ENCODE assay signal across 13 cellular contexts in the genomic region with DNA sequence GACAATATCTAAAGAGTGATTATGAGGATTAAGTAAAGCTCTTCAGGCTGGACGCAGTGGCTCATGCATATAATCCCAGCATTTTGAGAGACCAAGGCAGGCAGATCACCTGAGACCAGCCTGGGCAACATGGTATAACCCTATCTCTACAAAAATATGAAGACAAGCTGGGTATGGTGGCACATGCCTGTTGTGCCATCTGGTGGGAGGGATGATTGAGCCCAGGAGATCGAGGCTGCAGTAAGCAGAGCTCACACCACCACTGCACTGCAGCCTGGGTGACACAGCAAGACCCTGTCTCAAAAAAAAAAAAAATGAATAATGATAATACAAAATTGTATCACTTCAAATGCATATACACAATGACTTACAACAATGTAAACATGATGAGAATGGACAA.
DNase-seq lines count a peak whose midpoint lies in the region; ATAC-seq, FAIRE-seq and TF ChIP-seq lines count a peak whose summit lies in the region.
"Had no signal": no experiment of that assay in that cellular context is flagged by ENCODE, and none has a peak within 500 bp of the region (broad histone marks: within the 10 kb centered on the region; RNA-seq: fewer than 3 reads in every experiment).

No MANE protein-coding gene starts in this region.

- H2AFZ ChIP-seq in HepG2 (ENCODE audit: low read length): no peak overlapping the region

- H3K4me1 ChIP-seq in liver (ENCODE audit: control insufficient read depth in 4 of 4, insufficient read depth in 4 of 4, low read length in 3 of 4) (no peaks in the 10 kb centered on the region), HepG2 (ENCODE audit: insufficient read depth, low read length) (no peaks in the 10 kb centered on the region), left ventricle myocardium inferior (no peaks in the 10 kb centered on the region)
- H3K4me1 ChIP-seq: HAP-1 had no signal

- H4K20me1 ChIP-seq in HepG2 (ENCODE audit: insufficient read depth, low read length): no peaks in the 10 kb centered on the region

- intact Hi-C loops in HepG2 (cut with micrococcal nuclease; ENCODE audit: unreplicated experiment) (no loop called here), left ventricle myocardium inferior (cut with micrococcal nuclease) (no loop called here)

- no peaks in the 10 kb centered on the region for H3K9me3 ChIP-seq in liver (ENCODE audit: control insufficient read depth in 4 of 4, low read length in 3 of 4)
- H3K9me3 ChIP-seq in HepG2 (ENCODE audit: low read length): no peaks in the 10 kb centered on the region
- peaks cover 9% of the 10 kb centered on the region for H3K9me3 ChIP-seq in left ventricle myocardium inferior (replicated peaks)
- H3K9me3 ChIP-seq: HAP-1 had no signal

- TF ChIP-seq EP300 in HepG2 (IDR thresholded peaks at IDR 0.05; ENCODE audit: low read depth in 2 of 2, low read length in 2 of 2) (no peak), HepG2 (CRISPR knock-in tag; IDR thresholded peaks at IDR 0.05; ENCODE audit: borderline replicate concordance) (no peak)

- ATAC-seq in HepG2 (no peak), HG02623 (IDR thresholded peaks at IDR 0.05; ENCODE audit: unreplicated experiment) (no peak)
- ATAC-seq: K562 had no signal

- no TSS peak for BruUV-seq in HepG2 (replicated peaks; lab: Mats Ljungman, UMichigan)

- H3K4me2 ChIP-seq in HepG2 (ENCODE audit: low read depth, low read length): no peak overlapping the region

- in situ Hi-C loops in HepG2 (cut with HindIII; ENCODE audit: extremely low pct_ligation_motif_present, low pct_unique_long_range_greater_than_20kb): no loop called here

- H3K36me3 ChIP-seq in liver (ENCODE audit: control insufficient read depth in 4 of 4, insufficient read depth in 3 of 4, low read depth in 1 of 4, low read length in 3 of 4) (no peaks in the 10 kb centered on the region), HepG2 (replicated peaks in 1 of 2; ENCODE audit: control insufficient read depth in 1 of 2, insufficient read depth in 2 of 2, low read length in 2 of 2) (no peaks in the 10 kb centered on the region), left ventricle myocardium inferior (no peaks in the 10 kb centered on the region)
- H3K36me3 ChIP-seq: HAP-1 had no signal

- 75% methylated on average over 2 of the region's 2 CpGs for WGBS in liver
- 29% methylated on average over 2 of the region's 2 CpGs for WGBS in HepG2 (ENCODE audit: low lambda C conversion rate)

- CTCF ChIA-PET in HepG2 (lab: Yijun Ruan, JAX; ENCODE audit: low intra/inter-chr PET ratio, low total read pairs): no interaction called here

- H3K27ac ChIP-seq in liver (ENCODE audit: low read depth in 1 of 2, low read length in 2 of 2) (no peak overlapping the region), HepG2 (ENCODE audit: extremely low read length, insufficient read depth, low read length) (no peak overlapping the region), VCaP (no peak overlapping the region), left ventricle myocardium inferior (replicated peaks) (no peak overlapping the region)

- DNase-seq in HepG2 (ENCODE audit: low spot score): no peak
- peak; percentile 28 for DNase-seq in NCI-H1694 treated with DMSO at 0.1 percent for 48 hours (lab: John Stamatoyannopoulos, UW)
- no peak for DNase-seq in left ventricle myocardium inferior
- no peak for DNase-seq in KG1 (lab: John Stamatoyannopoulos, UW)
- DNase-seq: CD4-positive, CD25-positive, alpha-beta regulatory T cell; DMS79; NCI-H1105; NCI-H187 treated with DMSO at 0.1 percent for 48 hours had no signal

- H3K4me3 ChIP-seq in liver (ENCODE audit: low read depth in 1 of 3, low read length in 3 of 3) (no peak overlapping the region), HepG2 (replicated peaks in 1 of 3; ENCODE audit: insufficient read depth in 1 of 3, low read depth in 2 of 3, low read length in 3 of 3) (no peak overlapping the region), left ventricle myocardium inferior (no peak overlapping the region)
- H3K4me3 ChIP-seq: HAP-1, K562 had no signal

- POLR2A ChIA-PET in HepG2 (lab: Yijun Ruan, JAX): no interaction called here

- no peak for TF ChIP-seq POLR2A in HepG2 (IDR thresholded peaks at IDR 0.05; ENCODE audit: insufficient read depth in 1 of 2, low read depth in 2 of 2, low read length in 2 of 2)

- TF ChIP-seq CTCF in liver (IDR thresholded peaks at IDR 0.05; ENCODE audit: low read depth, low read length, missing input control) (peak; percentile 24), HepG2 (CRISPR knock-in tag; IDR thresholded peaks at IDR 0.05) (no peak), VCaP (conservative IDR thresholded peaks at IDR 0.05) (peak; percentile 51), left ventricle myocardium inferior (IDR thresholded peaks at IDR 0.05; ENCODE audit: borderline replicate concordance) (no peak)

- H3K9ac ChIP-seq in liver (ENCODE audit: low read depth in 1 of 2, low read length in 2 of 2) (no peak overlapping the region), HepG2 (ENCODE audit: insufficient read depth, low read depth, low read length) (no peak overlapping the region)

- H3K79me2 ChIP-seq in HepG2 (ENCODE audit: insufficient read depth, low read length): no peaks in the 10 kb centered on the region

- H3K27me3 ChIP-seq in liver (ENCODE audit: control insufficient read depth in 4 of 4, insufficient read depth in 4 of 4, low read length in 3 of 4) (no peaks in the 10 kb centered on the region), HepG2 (ENCODE audit: control insufficient read depth in 1 of 2, insufficient read depth in 2 of 2, low read length in 2 of 2) (no peaks in the 10 kb centered on the region), left ventricle myocardium inferior (ENCODE audit: low read depth) (no peaks in the 10 kb centered on the region)

- no peak for FAIRE-seq in HepG2 (lab: Jason Lieb, UNC)
- FAIRE-seq: K562 had no signal

- TF ChIP-seq RAD21 in liver (IDR thresholded peaks at IDR 0.05) (peak; percentile 60 to 74), HepG2 (CRISPR knock-in tag; IDR thresholded peaks at IDR 0.05) (no peak)

TF ChIP-seq in liver, 16 proteins besides CTCF, POLR2A, EP300 and RAD21 (continues in another document):
- TF ChIP-seq JUND (IDR thresholded peaks at IDR 0.05): no peak
- TF ChIP-seq FOXA2 (IDR thresholded peaks at IDR 0.05): no peak
- TF ChIP-seq EGR1 (IDR thresholded peaks at IDR 0.05; ENCODE audit: low read depth in 2 of 2): no peak
- no peak for TF ChIP-seq GABPA (IDR thresholded peaks at IDR 0.05 in 1 of 2, conservative IDR thresholded peaks at IDR 0.05 in 1 of 2)
- no peak for TF ChIP-seq HNF4A (conservative IDR thresholded peaks at IDR 0.05)
- TF ChIP-seq NR2F2 (IDR thresholded peaks at IDR 0.05): no peak
- no peak for TF ChIP-seq FOXA1 (IDR thresholded peaks at IDR 0.05)
- TF ChIP-seq RXRA (IDR thresholded peaks at IDR 0.05): no peak
- TF ChIP-seq YY1 (IDR thresholded peaks at IDR 0.05): no peak
- TF ChIP-seq HNF4G (IDR thresholded peaks at IDR 0.05): no peak

TF ChIP-seq in HepG2, 621 proteins besides CTCF, POLR2A, EP300 and RAD21:
- TF ChIP-seq HIVEP1 (CRISPR knock-in tag; IDR thresholded peaks at IDR 0.05) (no peak), HOXA9 (CRISPR knock-in tag; IDR thresholded peaks at IDR 0.05; ENCODE audit: borderline replicate concordance) (no peak), SRY (CRISPR knock-in tag; IDR thresholded peaks at IDR 0.05) (no peak), ZBTB7A (CRISPR knock-in tag; IDR thresholded peaks at IDR 0.05) (no peak)
- TF ChIP-seq, protein P1, sequence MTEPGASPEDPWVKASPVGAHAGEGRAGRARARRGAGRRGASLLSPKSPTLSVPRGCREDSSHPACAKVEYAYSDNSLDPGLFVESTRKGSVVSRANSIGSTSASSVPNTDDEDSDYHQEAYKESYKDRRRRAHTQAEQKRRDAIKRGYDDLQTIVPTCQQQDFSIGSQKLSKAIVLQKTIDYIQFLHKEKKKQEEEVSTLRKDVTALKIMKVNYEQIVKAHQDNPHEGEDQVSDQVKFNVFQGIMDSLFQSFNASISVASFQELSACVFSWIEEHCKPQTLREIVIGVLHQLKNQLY (CRISPR knock-in tag; IDR thresholded peaks at IDR 0.05): no peak

Comparison
In these comparisons a context has a peak if more than half of its experiments do, and no peak if none do; other contexts are left out.
1. CTCF ChIP-seq: peak in liver (single experiment) and VCaP (single experiment); none in HepG2 (single experiment) and left ventricle myocardium inferior (single experiment).